ENCODE assay signal across 8 cellular contexts in the genomic region with DNA sequence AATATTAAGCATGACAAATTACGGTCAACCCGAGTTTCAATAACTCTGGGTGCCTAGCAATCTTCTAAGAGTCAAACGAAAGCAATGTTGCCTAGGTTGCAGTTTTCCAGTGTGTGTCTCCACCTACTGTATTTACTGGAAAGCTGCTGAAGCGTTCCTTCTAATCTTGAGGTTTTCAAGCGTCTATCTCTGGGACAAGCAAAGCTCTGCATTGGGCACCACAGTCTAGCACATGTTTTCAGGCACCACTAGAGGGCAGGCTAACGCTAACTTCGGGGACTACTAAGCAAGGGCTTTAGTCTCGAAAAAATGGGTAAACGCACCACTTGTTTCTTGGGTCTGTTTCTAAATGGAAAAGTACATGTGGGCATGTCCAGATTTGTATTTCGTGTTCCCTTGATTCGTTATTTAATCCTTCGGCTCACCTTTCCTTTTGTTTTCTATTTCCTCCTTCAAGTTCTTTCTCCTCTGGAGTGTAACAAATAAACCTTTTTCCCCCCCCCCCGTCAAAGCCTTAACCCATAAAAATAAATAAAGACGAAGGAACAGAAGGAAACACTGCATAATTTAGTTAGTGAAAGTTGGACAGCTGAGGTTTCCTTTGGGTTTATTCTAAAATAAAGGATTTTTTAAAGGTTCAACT.
DNase-seq lines count a peak whose midpoint lies in the region; ATAC-seq and TF ChIP-seq lines count a peak whose summit lies in the region.
"Not testable (repeated sequence)": the region's sequence is repeated elsewhere in the genome, so short reads cannot be mapped to it uniquely, and the experiment has no call there.

No MANE protein-coding gene starts in this region.

- not testable (repeated sequence) for BruUV-seq in mammary epithelial cell (replicated peaks; lab: Mats Ljungman, UMichigan)

- not testable (repeated sequence) for H4K20me1 ChIP-seq in mammary epithelial cell (ENCODE audit: insufficient read depth, low read length)

- in situ Hi-C loops in mammary epithelial cell (cut with MboI; ENCODE audit: low sequenced_read_pairs in 2 of 2), result loop anchor here in 1 of 2 donors (10.0 kb wide), 1 partner anchor 131 kb away; no protein-coding TSS in a partner anchor

- H3K36me3 Mint-ChIP-seq in activated CD8-positive, alpha-beta T cell treated with anti-CD3 and anti-CD28 coated beads for 36 hours (ENCODE audit: low read depth), result not testable (repeated sequence)

- H3K4me3 ChIP-seq in mammary epithelial cell (replicated peaks in 1 of 3; ENCODE audit: insufficient read depth in 1 of 3, low read depth in 2 of 3, low read length in 3 of 3), result not testable (repeated sequence)

- H3K4me1 Mint-ChIP-seq in activated CD8-positive, alpha-beta T cell treated with anti-CD3 and anti-CD28 coated beads for 36 hours (ENCODE audit: low read depth), result peaks cover 19% of the 10 kb centered on the region

- DNase-seq in activated CD8-positive, alpha-beta T cell treated with anti-CD3 and anti-CD28 coated beads for 36 hours, result peak; percentile 87
- not testable (repeated sequence) for DNase-seq in mammary epithelial cell
- peak; percentile 2 for DNase-seq in kidney tubule cell (ENCODE audit: low spot score)
- peak; percentile 44 to 48 for DNase-seq in stimulated activated CD4-positive, alpha-beta T cell treated with anti-CD3 and anti-CD28 coated beads, Interleukin-15, amount 100 ng/mL, for 1 hour (ENCODE audit: low read depth in 1 of 2, low spot score in 1 of 2)
- peak; percentile 88 for DNase-seq in ureter (ENCODE audit: low spot score)

- peak; percentile 50 for TF ChIP-seq RAD21 in Ishikawa (IDR thresholded peaks at IDR 0.05; ENCODE audit: low read depth)

- not testable (repeated sequence) for H3K4me1 ChIP-seq in mammary epithelial cell (ENCODE audit: insufficient read depth, low read length)

- dilution Hi-C loops in mammary epithelial cell (cut with HindIII; ENCODE audit: low sequenced_read_pairs), result not testable (repeated sequence)

- peak overlapping the region; percentile 62 for H3K27ac ChIP-seq in mammary epithelial cell (ENCODE audit: insufficient read depth, low read depth, low read length)

- H3K27me3 Mint-ChIP-seq in activated CD8-positive, alpha-beta T cell treated with anti-CD3 and anti-CD28 coated beads for 36 hours, result not testable (repeated sequence)

- peak overlapping the region; percentile 81 for H3K27ac Mint-ChIP-seq in activated CD8-positive, alpha-beta T cell treated with anti-CD3 and anti-CD28 coated beads for 36 hours

- H3K9ac ChIP-seq in mammary epithelial cell (ENCODE audit: insufficient read depth, low read length), result not testable (repeated sequence)

- peak overlapping the region; percentile 64 for H3K4me3 Mint-ChIP-seq in activated CD8-positive, alpha-beta T cell treated with anti-CD3 and anti-CD28 coated beads for 36 hours

- ATAC-seq in GM18519 (IDR thresholded peaks at IDR 0.05; ENCODE audit: low FRiP score, unreplicated experiment), result peak; percentile 92
- ATAC-seq in HG02571 (IDR thresholded peaks at IDR 0.05; ENCODE audit: unreplicated experiment), result peak; percentile 94
- ATAC-seq in activated CD8-positive, alpha-beta T cell treated with anti-CD3 and anti-CD28 coated beads for 36 hours, result peak; percentile 93

- not testable (repeated sequence) for H3K36me3 ChIP-seq in mammary epithelial cell (ENCODE audit: insufficient read depth, low read length)

- peak overlapping the region; percentile 58 for H2AFZ ChIP-seq in mammary epithelial cell (ENCODE audit: low read depth, low read length)

- 0% methylated on average over 12 of the region's 14 CpGs for WGBS in mammary epithelial cell (ENCODE audit: low coverage, missing lambda C conversion rate)

- intact Hi-C loops in activated CD8-positive, alpha-beta T cell treated with anti-CD3 and anti-CD28 coated beads for 36 hours (cut with micrococcal nuclease), result loop anchor here (5.0 to 10.0 kb wide), 2 partner anchors 81 to 134 kb away; a partner anchor contains a TSS
- intact Hi-C loops in mammary epithelial cell (cut with micrococcal nuclease), result loop anchor here (5.0 kb wide), 1 partner anchor 281 kb away; no protein-coding TSS in a partner anchor

- not testable (repeated sequence) for H3K9me3 Mint-ChIP-seq in activated CD8-positive, alpha-beta T cell treated with anti-CD3 and anti-CD28 coated beads for 36 hours

- POLR2A ChIA-PET in activated CD8-positive, alpha-beta T cell treated with anti-CD3 and anti-CD28 coated beads for 36 hours (lab: Charles Lee), result interaction anchor here (0.7 to 1.0 kb wide), 2 partner anchors 82 to 84 kb away, joined by 3 to 7 read pairs; a partner anchor contains a TSS

- CTCF ChIA-PET in activated CD8-positive, alpha-beta T cell treated with anti-CD3 and anti-CD28 coated beads for 36 hours (lab: Charles Lee), result interaction anchor here (0.6 to 2.4 kb wide), 17 partner anchors 61 to 180 kb away, joined by 3 to 24 read pairs (median 6); a partner anchor contains a TSS
- CTCF ChIA-PET in mammary epithelial cell (lab: Charles Lee; ENCODE audit: low non-redundant PET), result interaction anchor here (0.6 to 0.7 kb wide), 2 partner anchors 131 to 243 kb away, joined by 3 to 4 read pairs; no protein-coding TSS in a partner anchor

- not testable (repeated sequence) for H3K4me2 ChIP-seq in mammary epithelial cell (ENCODE audit: insufficient read depth, low read depth, low read length)

- H3K79me2 ChIP-seq in mammary epithelial cell (ENCODE audit: insufficient read depth, low read length), result not testable (repeated sequence)

- peak; percentile 55 for TF ChIP-seq CTCF in activated CD8-positive, alpha-beta T cell treated with anti-CD3 and anti-CD28 coated beads for 36 hours (IDR thresholded peaks at IDR 0.05)
- peak; percentile 25 to 39 for TF ChIP-seq CTCF in mammary epithelial cell (conservative IDR thresholded peaks at IDR 0.05 in 1 of 2, IDR thresholded peaks at IDR 0.05 in 1 of 2; ENCODE audit: extremely low read depth in 1 of 2, insufficient read depth in 1 of 2, low read depth in 1 of 2, low read length in 2 of 2)

- H3K27me3 ChIP-seq in mammary epithelial cell (ENCODE audit: insufficient read depth, low read length), result not testable (repeated sequence)

- not testable (repeated sequence) for TF ChIP-seq EP300 in Ishikawa (IDR thresholded peaks at IDR 0.05; ENCODE audit: borderline replicate concordance)

- H3K9me3 ChIP-seq in mammary epithelial cell (replicated peaks; ENCODE audit: insufficient read depth, low read length), result not testable (repeated sequence)
